In genomic region chr14:69044296-69044695, GRCh38 we compare ENCODE assay signal across 19 cellular contexts.
DNase-seq lines count a peak whose midpoint lies in the region; ATAC-seq, FAIRE-seq and TF ChIP-seq lines count a peak whose summit lies in the region.
"Had no signal": no experiment of that assay in that cellular context is flagged by ENCODE, and none has a peak within 500 bp of the region (broad histone marks: within the 10 kb centered on the region; RNA-seq: fewer than 3 reads in every experiment).

No MANE protein-coding gene starts in this region.

- no TSS peak for BruUV-seq in HepG2 (replicated peaks; lab: Mats Ljungman, UMichigan)

- H2AFZ ChIP-seq in HepG2 (ENCODE audit: low read length) = no peak overlapping the region

- WGBS in HepG2 (ENCODE audit: low lambda C conversion rate) = 20% methylated on average over 1 of the region's 2 CpGs

- TF ChIP-seq EP300 in HepG2 (IDR thresholded peaks at IDR 0.05; ENCODE audit: low read depth in 2 of 2, low read length in 2 of 2) (no peak), HepG2 (CRISPR knock-in tag; IDR thresholded peaks at IDR 0.05; ENCODE audit: borderline replicate concordance) (no peak)

- peak overlapping the region; percentile 92 to 95 for H3K27ac ChIP-seq in ascending aorta
- H3K27ac ChIP-seq in HepG2 (ENCODE audit: extremely low read length, insufficient read depth, low read length) = no peak overlapping the region
- H3K27ac ChIP-seq in skin epidermis = peak overlapping the region in 17 of 21 experiments; percentile 4 to 82 (median 59)

- peaks cover 4 to 8% of the 10 kb centered on the region in 2 donors for H3K36me3 Mint-ChIP-seq in CD14-positive monocyte
- H3K36me3 Mint-ChIP-seq: activated naive CD4-positive, alpha-beta T cell treated with anti-CD3 and anti-CD28 coated beads, Interleukin-2, amount 10 ng/mL, durations not matched to agents 7 days and 5 days; IgD-negative memory B cell had no signal

- in situ Hi-C loops in HepG2 (cut with HindIII; ENCODE audit: extremely low pct_ligation_motif_present, low pct_unique_long_range_greater_than_20kb) = no loop called here

- TF ChIP-seq RAD21 in HepG2 (CRISPR knock-in tag; IDR thresholded peaks at IDR 0.05) = no peak

- TF ChIP-seq POLR2A in HepG2 (IDR thresholded peaks at IDR 0.05; ENCODE audit: insufficient read depth in 1 of 2, low read depth in 2 of 2, low read length in 2 of 2) = no peak

- TF ChIP-seq CTCF in CD14-positive monocyte (IDR thresholded peaks at IDR 0.05) = no peak
- TF ChIP-seq CTCF in ascending aorta (IDR thresholded peaks at IDR 0.05) = no peak
- no peak for TF ChIP-seq CTCF in HepG2 (CRISPR knock-in tag; IDR thresholded peaks at IDR 0.05)

- no peak for FAIRE-seq in HepG2 (lab: Jason Lieb, UNC)
- FAIRE-seq: frontal cortex, small intestine had no signal

- POLR2A ChIA-PET in HepG2 (lab: Yijun Ruan, JAX) = no interaction called here

- H3K4me3 ChIP-seq in ascending aorta (no peak overlapping the region), HepG2 (replicated peaks in 1 of 3; ENCODE audit: insufficient read depth in 1 of 3, low read depth in 2 of 3, low read length in 3 of 3) (no peak overlapping the region), skin epidermis (no peak overlapping the region)

- no peak overlapping the region for H3K4me2 ChIP-seq in HepG2 (ENCODE audit: low read depth, low read length)

- no peaks in the 10 kb centered on the region for H3K79me2 ChIP-seq in HepG2 (ENCODE audit: insufficient read depth, low read length)

- H3K27me3 Mint-ChIP-seq in CD14-positive monocyte (ENCODE audit: low read depth in 3 of 3) = peaks cover 0 to 3% (median 2%) of the 10 kb centered on the region in 3 donors

- peaks cover 83% of the 10 kb centered on the region for H3K4me1 Mint-ChIP-seq in CD14-positive monocyte
- H3K4me1 Mint-ChIP-seq: activated CD4-positive, alpha-beta T cell treated with anti-CD3 and anti-CD28 coated beads, Interleukin-2, amount 10 ng/mL, durations not matched to agents 7 days and 5 days; activated naive CD4-positive, alpha-beta T cell treated with anti-CD3 and anti-CD28 coated beads, Interleukin-2, amount 10 ng/mL, durations not matched to agents 7 days and 5 days had no signal

- peaks cover 0 to 3% (median 0%) of the 10 kb centered on the region in 7 donors for H3K9me3 Mint-ChIP-seq in CD14-positive monocyte
- H3K9me3 Mint-ChIP-seq: activated CD4-positive, alpha-beta T cell treated with anti-CD3 and anti-CD28 coated beads, Interleukin-2, amount 10 ng/mL, durations not matched to agents 7 days and 5 days; activated naive CD4-positive, alpha-beta T cell treated with anti-CD3 and anti-CD28 coated beads, Interleukin-2, amount 10 ng/mL, durations not matched to agents 7 days and 5 days; HFFc6 had no signal

- peak overlapping the region; percentile 94 to 98 (median 97) for H3K27ac Mint-ChIP-seq in CD14-positive monocyte
- H3K27ac Mint-ChIP-seq: activated CD4-positive, alpha-beta T cell treated with anti-CD3 and anti-CD28 coated beads, Interleukin-2, amount 10 ng/mL, durations not matched to agents 7 days and 5 days; activated naive CD4-positive, alpha-beta T cell treated with anti-CD3 and anti-CD28 coated beads, Interleukin-2, amount 10 ng/mL, durations not matched to agents 7 days and 5 days; IgD-negative memory B cell had no signal

- H3K9ac ChIP-seq in HepG2 (ENCODE audit: insufficient read depth, low read depth, low read length) = no peak overlapping the region

- H3K9me3 ChIP-seq in ascending aorta (no peaks in the 10 kb centered on the region), HepG2 (ENCODE audit: low read length) (no peaks in the 10 kb centered on the region)

- H3K36me3 ChIP-seq in ascending aorta (no peaks in the 10 kb centered on the region), HepG2 (replicated peaks in 1 of 2; ENCODE audit: control insufficient read depth in 1 of 2, insufficient read depth in 2 of 2, low read length in 2 of 2) (no peaks in the 10 kb centered on the region)

- peaks cover 34 to 78% of the 10 kb centered on the region in 2 donors for H3K4me1 ChIP-seq in ascending aorta
- H3K4me1 ChIP-seq in HepG2 (ENCODE audit: insufficient read depth, low read length) = peaks cover 24% of the 10 kb centered on the region

- no peak for DNase-seq in CD14-positive monocyte (ENCODE audit: low spot score)
- DNase-seq in ascending aorta (ENCODE audit: low spot score in 2 of 2) = no peak
- no peak for DNase-seq in HepG2 (ENCODE audit: low spot score)
- DNase-seq in mesenteric fat pad (ENCODE audit: low spot score) = no peak
- no peak for DNase-seq in stimulated activated naive CD4-positive, alpha-beta T cell treated with Interleukin-2 at 50 U/mL for 16 hours (lab: John Stamatoyannopoulos, UW)
- no peak for DNase-seq in NCI-H1694 (lab: John Stamatoyannopoulos, UW)
- DNase-seq: activated CD4-positive, alpha-beta T cell treated with anti-CD3 and anti-CD28 coated beads, Interleukin-2, amount 10 ng/mL, durations not matched to agents 7 days and 5 days; activated naive CD4-positive, alpha-beta T cell treated with anti-CD3 and anti-CD28 coated beads, Interleukin-2, amount 10 ng/mL, durations not matched to agents 7 days and 5 days; midbrain; NCI-H1092 treated with DMSO at 0.1 percent for 48 hours; NCI-H2171; NCI-H774; small intestine had no signal

- intact Hi-C loops in CD14-positive monocyte (cut with micrococcal nuclease) = loop anchor here in 1 of 2 donors (5.0 kb wide), 1 partner anchor 112 kb away; no protein-coding TSS in a partner anchor
- intact Hi-C loops in ascending aorta (cut with DNase I) = no loop called here
- intact Hi-C loops in HepG2 (cut with micrococcal nuclease; ENCODE audit: unreplicated experiment) = no loop called here

- CTCF ChIA-PET in HepG2 (lab: Yijun Ruan, JAX; ENCODE audit: low intra/inter-chr PET ratio, low total read pairs) = no interaction called here

- H3K27me3 ChIP-seq in ascending aorta (no peaks in the 10 kb centered on the region), HepG2 (ENCODE audit: control insufficient read depth in 1 of 2, insufficient read depth in 2 of 2, low read length in 2 of 2) (peaks cover 0 to 25% of the 10 kb centered on the region in 2 experiments; a peak in 3 of 5 replicates)

- H4K20me1 ChIP-seq in HepG2 (ENCODE audit: insufficient read depth, low read length) = no peaks in the 10 kb centered on the region

- H3K4me3 Mint-ChIP-seq in CD14-positive monocyte = no peak overlapping the region
- H3K4me3 Mint-ChIP-seq: activated CD4-positive, alpha-beta T cell treated with anti-CD3 and anti-CD28 coated beads, Interleukin-2, amount 10 ng/mL, durations not matched to agents 7 days and 5 days; activated naive CD4-positive, alpha-beta T cell treated with anti-CD3 and anti-CD28 coated beads, Interleukin-2, amount 10 ng/mL, durations not matched to agents 7 days and 5 days; IgD-negative memory B cell had no signal

- ATAC-seq in HepG2 (no peak), GM21576 (IDR thresholded peaks at IDR 0.05; ENCODE audit: unreplicated experiment) (no peak)
- ATAC-seq: Panc1 had no signal

TF ChIP-seq in HepG2, 621 proteins besides CTCF, POLR2A, EP300 and RAD21:
- no peak for TF ChIP-seq TERF1 (CRISPR knock-in tag; IDR thresholded peaks at IDR 0.05)
- 0 out of 2 replicates have a peak, but pooled peaks have one; percentile 9 for TF ChIP-seq ZNF891 (CRISPR knock-in tag; IDR thresholded peaks at IDR 0.05)
